16 cellular contexts compared by ENCODE assay signal in the genomic region with DNA sequence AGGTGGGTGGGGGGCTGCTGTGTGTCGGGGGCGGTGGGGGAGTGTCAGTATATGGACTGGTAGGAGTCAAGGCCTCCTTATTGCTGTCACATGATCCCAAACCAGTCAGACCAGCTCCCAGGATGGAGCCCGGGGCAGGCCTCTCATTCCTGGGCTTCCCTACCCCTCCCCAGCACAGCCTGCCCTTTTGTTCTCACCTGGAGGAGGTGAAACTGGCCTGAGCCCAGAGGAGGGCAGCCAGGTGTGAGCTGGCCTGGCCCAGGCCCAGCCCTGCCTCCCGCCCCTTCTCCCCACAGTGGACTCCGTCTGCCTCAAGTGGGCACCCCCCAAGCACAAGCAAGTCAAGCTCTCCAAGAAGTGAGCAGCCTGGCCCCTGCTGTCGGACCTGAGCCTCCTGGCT. TPM values are rescaled to one million over a fixed set of nuclear protein-coding genes. Genes with fewer than 3 reads are reported as not detected.
A peak's percentile ranks its signal among the peaks of the same experiment; 100 is the strongest.
DNase-seq lines count a peak whose midpoint lies in the region; ATAC-seq, FAIRE-seq and TF ChIP-seq lines count a peak whose summit lies in the region.
"Had no signal": no experiment of that assay in that cellular context is flagged by ENCODE, and none has a peak within 500 bp of the region (broad histone marks: within the 10 kb centered on the region; RNA-seq: fewer than 3 reads in every experiment).

No MANE protein-coding gene starts in this region.

- FAIRE-seq in pancreas (lab: Jason Lieb, UNC): no peak
- FAIRE-seq: TTC549 had no signal

- no peak for TF ChIP-seq POLR2A in testis (IDR thresholded peaks at IDR 0.05)

- H3K27ac ChIP-seq in hepatocyte (peak overlapping the region; percentile 98), pancreas (peak overlapping the region; percentile 67 to 96 (median 90)), testis (no peak overlapping the region), Karpas-422 (ENCODE audit: low read length) (no peak overlapping the region)

- H3K4me1 ChIP-seq in hepatocyte (ENCODE audit: insufficient read depth) (peaks cover 57% of the 10 kb centered on the region), pancreas (peaks cover 49 to 64% (median 58%) of the 10 kb centered on the region in 3 donors), testis (peaks cover 30% of the 10 kb centered on the region), Karpas-422 (ENCODE audit: low read length) (no peaks in the 10 kb centered on the region)

- H3K9me2 ChIP-seq in hepatocyte (replicated peaks; ENCODE audit: insufficient read depth) (no peaks in the 10 kb centered on the region), Karpas-422 (replicated peaks; ENCODE audit: insufficient read depth, low read length) (no peaks in the 10 kb centered on the region)

- H3K4me3 ChIP-seq in hepatocyte (no peak overlapping the region), pancreas (no peak overlapping the region), testis (no peak overlapping the region), Karpas-422 (ENCODE audit: low read length) (no peak overlapping the region)

- ATAC-seq in pancreas (peak; percentile 66 to 78 (median 74)), HG03457 (IDR thresholded peaks at IDR 0.05; ENCODE audit: unreplicated experiment) (no peak)
- ATAC-seq: sciatic nerve had no signal

- TF ChIP-seq CTCF in hepatocyte (IDR thresholded peaks at IDR 0.05; ENCODE audit: poor library complexity) (no peak), pancreas (IDR thresholded peaks at IDR 0.05) (no peak), testis (IDR thresholded peaks at IDR 0.05) (no peak)

- intact Hi-C loops in pancreas (cut with DNase I) (no loop called here), testis (cut with DNase I; ENCODE audit: low total_unique reads) (no loop called here)

- 35% methylated on average over 5 of the region's 6 CpGs for WGBS in hepatocyte (ENCODE audit: low lambda C conversion rate, missing lambda C conversion rate)
- 14 to 23% methylated on average over 6 of the region's 6 CpGs for WGBS in pancreas, 2 donors
- WGBS in testis, 2 donors: 40 to 81% methylated on average over 1 to 6 of the region's 6 CpGs

- H3K27me3 ChIP-seq in hepatocyte: no peaks in the 10 kb centered on the region
- no peaks in the 10 kb centered on the region for H3K27me3 ChIP-seq in pancreas
- H3K27me3 ChIP-seq in testis: no peaks in the 10 kb centered on the region
- no peaks in the 10 kb centered on the region for H3K27me3 ChIP-seq in Karpas-422 (ENCODE audit: low read length)

- H3K9ac ChIP-seq in Karpas-422 (ENCODE audit: low read length): no peak overlapping the region

- H4K20me1 ChIP-seq in hepatocyte (ENCODE audit: insufficient read depth, poor library complexity, severe bottlenecking) (peaks cover 4% of the 10 kb centered on the region), Karpas-422 (ENCODE audit: insufficient read depth, low read depth, low read length) (no peaks in the 10 kb centered on the region)

- peak overlapping the region; percentile 50 for H3K4me2 ChIP-seq in hepatocyte
- no peak overlapping the region for H3K4me2 ChIP-seq in Karpas-422 (ENCODE audit: low read depth, low read length, poor library complexity, severe bottlenecking)

- H2AFZ ChIP-seq in hepatocyte (no peak overlapping the region), Karpas-422 (ENCODE audit: low read length) (no peak overlapping the region)

- no peaks in the 10 kb centered on the region for H3K9me3 ChIP-seq in hepatocyte (ENCODE audit: low read depth)
- no peaks in the 10 kb centered on the region for H3K9me3 ChIP-seq in pancreas
- H3K9me3 ChIP-seq in testis: no peaks in the 10 kb centered on the region
- H3K9me3 ChIP-seq in Karpas-422 (ENCODE audit: low read length): no peaks in the 10 kb centered on the region

- H3K79me2 ChIP-seq in hepatocyte (peaks cover 26% of the 10 kb centered on the region), Karpas-422 (ENCODE audit: low read length) (no peaks in the 10 kb centered on the region)

- H3K36me3 ChIP-seq in hepatocyte (replicated peaks; ENCODE audit: insufficient read depth, low read depth): no peaks in the 10 kb centered on the region
- H3K36me3 ChIP-seq in pancreas: peaks cover 0 to 11% (median 6%) of the 10 kb centered on the region in 3 donors
- peaks cover 5% of the 10 kb centered on the region for H3K36me3 ChIP-seq in testis (ENCODE audit: low read depth, missing control alignments)
- no peaks in the 10 kb centered on the region for H3K36me3 ChIP-seq in Karpas-422 (ENCODE audit: insufficient read depth, low read length)

- peak; percentile 24 for DNase-seq in DMS153 (lab: John Stamatoyannopoulos, UW)
- DNase-seq in NCI-H510A (lab: John Stamatoyannopoulos, UW): peak; percentile 89
- peak; percentile 81 for DNase-seq in hepatocyte (ENCODE audit: low spot score)
- DNase-seq in pancreas: peak; percentile 84 to 96 (median 95)
- no peak for DNase-seq in testis
- no peak for DNase-seq in activated gamma-delta T cell (lab: John Stamatoyannopoulos, UW)
- DNase-seq in Karpas-422: no peak
- DNase-seq: activated CD8-positive, alpha-beta memory T cell treated with anti-CD3 and anti-CD28 coated beads, Interleukin-2, amount 50 U/mL, for 48 hours; effector CD4-positive, alpha-beta T cell; EL; glutamatergic neuron; NCI-H226 had no signal

RNA-seq across cellular contexts. Expression of gene PRSS8, which starts 4.6 kb away (rescaled TPM):
- total RNA-seq in hepatocyte: 155 and 192 TPM in 2 replicates
- 297 and 320 TPM in 2 replicates for polyA plus RNA-seq in hepatocyte
- 10 to 100 TPM; 32.5 to 89.3 (median 53.8) TPM for total RNA-seq in pancreas
- polyA plus RNA-seq in pancreas: 10 to 100 TPM; 69.8 to 70.6 TPM
- total RNA-seq in testis: under 1 TPM; 0.74 to 0.79 TPM
- polyA plus RNA-seq in testis (ENCODE audit: insufficient read depth, low read depth, low replicate concordance): 1.5 TPM
- not detected in 2 replicates for total RNA-seq in Karpas-422 (2014; rRNA removed; shearing (Covaris generic); ENCODE audit: low replicate concordance)
- total RNA-seq: LHCN-M2, sciatic nerve had no signal

RNA-seq across cellular contexts. Expression of gene KAT8, which starts 13.4 kb away (rescaled TPM):
- total RNA-seq in hepatocyte (44.2 and 53.4 TPM in 2 replicates), pancreas (10 to 100 TPM; 31.5 to 40.7 (median 37.6) TPM), testis (100 to 1,000 TPM in 1 of 2 donors, 10 to 100 TPM in 1; 96.9 to 111 TPM)
- polyA plus RNA-seq in hepatocyte (33.9 and 34.8 TPM in 2 replicates), pancreas (10 to 100 TPM; 56.0 to 71.7 TPM), testis (ENCODE audit: insufficient read depth, low read depth, low replicate concordance) (86.0 TPM)
- 37.2 and 42.7 TPM in 2 replicates for total RNA-seq in Karpas-422 (2014; rRNA removed; shearing (Covaris generic); ENCODE audit: low replicate concordance)

RNA-seq across cellular contexts. Expression of gene PRSS36, which starts 19.0 kb away (rescaled TPM):
- total RNA-seq in hepatocyte: 0.63 and 2.9 TPM in 2 replicates
- 1.4 and 2.1 TPM in 2 replicates for polyA plus RNA-seq in hepatocyte
- total RNA-seq in pancreas: 1 to 10 TPM in 2 of 6 donors, under 1 TPM in 4; 0.14 to 3.1 (median 0.79) TPM
- 1 to 10 TPM; 1.9 to 2.7 TPM for polyA plus RNA-seq in pancreas
- total RNA-seq in testis: 1 to 10 TPM; 7.1 to 8.3 TPM
- 5.4 TPM for polyA plus RNA-seq in testis (ENCODE audit: insufficient read depth, low read depth, low replicate concordance)
- total RNA-seq in Karpas-422 (2014; rRNA removed; shearing (Covaris generic); ENCODE audit: low replicate concordance): not detected in 2 replicates

RNA-seq across cellular contexts. Expression of gene BCKDK, which starts 22.7 kb away (rescaled TPM):
- 27.3 and 30.9 TPM in 2 replicates for total RNA-seq in hepatocyte
- polyA plus RNA-seq in hepatocyte: 62.1 and 75.2 TPM in 2 replicates
- total RNA-seq in pancreas: 10 to 100 TPM; 25.7 to 64.2 (median 37.0) TPM
- 10 to 100 TPM; 27.4 to 30.7 TPM for polyA plus RNA-seq in pancreas
- 10 to 100 TPM; 68.8 to 69.1 TPM for total RNA-seq in testis
- 34.5 TPM for polyA plus RNA-seq in testis (ENCODE audit: insufficient read depth, low read depth, low replicate concordance)
- total RNA-seq in Karpas-422 (2014; rRNA removed; shearing (Covaris generic); ENCODE audit: low replicate concordance): 28.4 and 37.5 TPM in 2 replicates

RNA-seq across cellular contexts. Expression of gene VKORC1, which starts 36.3 kb away (rescaled TPM):
- total RNA-seq in hepatocyte: 105 and 128 TPM in 2 replicates
- 195 and 228 TPM in 2 replicates for polyA plus RNA-seq in hepatocyte
- 10 to 100 TPM; 37.7 to 54.3 (median 49.7) TPM for total RNA-seq in pancreas
- 10 to 100 TPM; 50.2 to 90.9 TPM for polyA plus RNA-seq in pancreas
- 100 to 1,000 TPM; 102 to 183 TPM for total RNA-seq in testis
- 102 TPM for polyA plus RNA-seq in testis (ENCODE audit: insufficient read depth, low read depth, low replicate concordance)
- 70.2 and 93.9 TPM in 2 replicates for total RNA-seq in Karpas-422 (2014; rRNA removed; shearing (Covaris generic); ENCODE audit: low replicate concordance)

Comparison
In these comparisons a context has a peak if more than half of its experiments do, and no peak if none do; other contexts are left out.
1. DNase-seq: peak in DMS153 (single experiment), NCI-H510A (single experiment), hepatocyte (single experiment) and pancreas (6 of 6); none in testis (single experiment), activated gamma-delta T cell (single experiment) and Karpas-422 (single experiment).
2. H3K27ac ChIP-seq: peak in hepatocyte (single experiment) and pancreas (4 of 4); none in testis (0 of 2) and Karpas-422 (single experiment).
3. RNA of gene PRSS8, which starts 4.6 kb away (total RNA-seq): 155 to 192 TPM in hepatocyte and 32.5 to 89.3 TPM in pancreas; 0.74 to 0.79 TPM in testis and not detected in Karpas-422; every median in the first group is over 10 times any median in the second.